In the genomic region with DNA sequence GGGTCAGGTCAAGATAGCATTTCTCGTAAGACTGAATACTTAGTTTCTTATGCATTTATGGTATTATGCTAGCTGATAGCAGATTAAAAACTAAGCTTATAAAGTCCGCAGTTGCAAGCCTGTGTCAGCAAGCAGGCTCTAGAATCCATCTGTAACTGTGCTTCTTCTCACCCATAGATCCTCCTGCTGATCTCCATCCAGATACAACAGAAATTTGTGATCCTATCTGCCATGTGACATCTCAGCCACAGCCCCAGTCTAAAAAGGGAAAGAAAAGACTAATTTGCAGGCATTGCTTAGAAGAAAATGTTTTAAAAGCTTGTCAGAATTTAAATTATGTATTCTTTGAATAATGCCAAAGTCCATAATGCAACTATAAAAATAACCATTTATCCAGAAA, we compare ENCODE assay signal across 17 cellular contexts.
"Had no signal": no experiment of that assay in that cellular context is flagged by ENCODE, and none has a peak within 500 bp of the region (broad histone marks: within the 10 kb centered on the region; RNA-seq: fewer than 3 reads in every experiment).

No MANE protein-coding gene starts in this region.

- H3K4me3 ChIP-seq: SJSA1 had no signal

- DNase-seq: KBM-7, MV-4-11, NCI-H1048, NCI-H1105, NCI-H1436 treated with DMSO at 0.1 percent for 48 hours, NCI-H1694, NCI-H187 treated with DMSO at 0.1 percent for 48 hours, NCI-H2029 treated with DMSO at 0.1 percent for 48 hours, NCI-H2171 treated with DMSO at 0.1 percent for 48 hours, NCI-H345, NCI-H446 treated with DMSO at 0.1 percent for 48 hours, NCI-H510A treated with DMSO at 0.1 percent for 48 hours, NCI-H526, Right ventricle myocardium superior, RPMI8226, SIG-M5 had no signal

- H3K9me3 ChIP-seq: SJSA1 had no signal

- H3K36me3 ChIP-seq: SJSA1 had no signal

- H3K27me3 ChIP-seq: SJSA1 had no signal

- H3K4me1 ChIP-seq: SJSA1 had no signal

- H3K27ac ChIP-seq: SJSA1 had no signal
